Comparison of ENCODE assay signal across 1 cellular context in genomic region chr22:31104869-31105268, GRCh38.
A peak's percentile ranks its signal among the peaks of the same experiment; 100 is the strongest.
TF ChIP-seq lines count a peak whose summit lies in the region.

No MANE protein-coding gene starts in this region.

TF ChIP-seq in H1, 55 proteins besides CTCF, POLR2A, EP300 and RAD21:
- TF ChIP-seq BRCA1 (IDR thresholded peaks at IDR 0.05; ENCODE audit: low read depth, low read length) (0 out of 2 replicates have a peak, but pooled peaks have one; percentile 21), TCF12 (IDR thresholded peaks at IDR 0.05; ENCODE audit: low read depth, low read length) (0 out of 2 replicates have a peak, but pooled peaks have one; percentile 23), TBP (IDR thresholded peaks at IDR 0.05; ENCODE audit: low read depth, low read length) (peak; percentile 20; the same call in 1 of the 2 replicates), JUND (IDR thresholded peaks at IDR 0.05; ENCODE audit: low read length) (no peak), CEBPB (IDR thresholded peaks at IDR 0.05; ENCODE audit: low read depth, low read length) (peak; percentile 45; the same call in 1 of the 2 replicates), SP4 (IDR thresholded peaks at IDR 0.05; ENCODE audit: low read length) (peak; percentile 44; the same call in 1 of the 2 replicates), KDM1A (IDR thresholded peaks at IDR 0.05; ENCODE audit: borderline replicate concordance, low read length) (0 out of 2 replicates have a peak, but pooled peaks have one; percentile 36), SUZ12 (IDR thresholded peaks at IDR 0.05; ENCODE audit: low read length) (no peak), CBX8 (IDR thresholded peaks at IDR 0.05; ENCODE audit: borderline replicate concordance, low read depth, low read length) (no peak), CHD2 (IDR thresholded peaks at IDR 0.05; ENCODE audit: low read length) (peak; percentile 88), MAX (IDR thresholded peaks at IDR 0.05) (peak; percentile 77), CREB1 (IDR thresholded peaks at IDR 0.05) (peak; percentile 56), BACH1 (IDR thresholded peaks at IDR 0.05; ENCODE audit: low read length) (peak; percentile 86), SIN3A (conservative IDR thresholded peaks at IDR 0.05 in 1 of 2, IDR thresholded peaks at IDR 0.05 in 1 of 2; ENCODE audit: low read depth in 1 of 2, low read length in 2 of 2) (0 out of 4 replicates have a peak, but pooled peaks of 1 of the 2 experiments have one; percentile 33), SIRT6 (IDR thresholded peaks at IDR 0.05; ENCODE audit: low read length) (no peak)
- TF ChIP-seq, protein P1, sequence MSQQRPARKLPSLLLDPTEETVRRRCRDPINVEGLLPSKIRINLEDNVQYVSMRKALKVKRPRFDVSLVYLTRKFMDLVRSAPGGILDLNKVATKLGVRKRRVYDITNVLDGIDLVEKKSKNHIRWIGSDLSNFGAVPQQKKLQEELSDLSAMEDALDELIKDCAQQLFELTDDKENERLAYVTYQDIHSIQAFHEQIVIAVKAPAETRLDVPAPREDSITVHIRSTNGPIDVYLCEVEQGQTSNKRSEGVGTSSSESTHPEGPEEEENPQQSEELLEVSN (IDR thresholded peaks at IDR 0.05), result peak; percentile 68
